Comparison of ENCODE assay signal across 19 cellular contexts in genomic region chr6:166614171-166614583, GRCh38. TPM values are rescaled to one million over a fixed set of nuclear protein-coding genes. Genes with fewer than 3 reads are reported as not detected.
DNase-seq lines count a peak whose midpoint lies in the region; ATAC-seq and TF ChIP-seq lines count a peak whose summit lies in the region.
"Had no signal": no experiment of that assay in that cellular context is flagged by ENCODE, and none has a peak within 500 bp of the region (broad histone marks: within the 10 kb centered on the region; RNA-seq: fewer than 3 reads in every experiment).

No MANE protein-coding gene starts in this region.

- DNase-seq in activated CD8-positive, alpha-beta memory T cell treated with anti-CD3 and anti-CD28 coated beads, Interleukin-2, amount 50 U/mL, for 48 hours = peak; percentile 41
- DNase-seq in activated CD8-positive, alpha-beta memory T cell treated with anti-CD3 and anti-CD28 coated beads, Interleukin-2, amount 10 ng/mL, durations not matched to agents 7 days and 5 days = no peak
- DNase-seq in glutamatergic neuron (no peak), neural crest cell (ENCODE audit: low read depth, low spot score) (no peak), type B pancreatic cell (ENCODE audit: extremely low spot score, unreplicated experiment) (no peak), HUDEP-2 (lab: John Stamatoyannopoulos, UW; ENCODE audit: unreplicated experiment in 76 of 76) (no peak)
- DNase-seq in stimulated activated CD4-positive, alpha-beta T cell treated with anti-CD3 and anti-CD28 coated beads, Interleukin-1b, Interleukin-23, amount 100 ng/mL, for 48 hours = no peak
- DNase-seq: 8988T; activated B cell treated with CpG ODN at 0.5 μM for 24 hours; activated effector memory CD4-positive, alpha-beta T cell treated with Interleukin-2 at 50 U/mL for 16 hours; GF-D8; MV-4-11; NCI-H2081 treated with DMSO at 0.1 percent for 48 hours; NCI-H526; SIG-M5; stimulated activated CD4-positive, alpha-beta T cell treated with anti-CD3 and anti-CD28 coated beads, Interleukin-4, amount 100 ng/mL, for 24 hours had no signal

- no peak overlapping the region for H3K27ac Mint-ChIP-seq in activated CD8-positive, alpha-beta memory T cell treated with anti-CD3 and anti-CD28 coated beads, Interleukin-2, amount 10 ng/mL, durations not matched to agents 7 days and 5 days
- H3K27ac Mint-ChIP-seq in glutamatergic neuron (ENCODE audit: unreplicated experiment) = peak overlapping the region; percentile 5
- H3K27ac Mint-ChIP-seq in neural crest cell (ENCODE audit: unreplicated experiment) = peak overlapping the region; percentile 89
- H3K27ac Mint-ChIP-seq in type B pancreatic cell = no peak overlapping the region
- H3K27ac Mint-ChIP-seq: activated B cell treated with CpG ODN at 0.5 μM for 24 hours had no signal

- no peak overlapping the region for H3K4me3 Mint-ChIP-seq in activated CD8-positive, alpha-beta memory T cell treated with anti-CD3 and anti-CD28 coated beads, Interleukin-2, amount 10 ng/mL, durations not matched to agents 7 days and 5 days
- no peak overlapping the region for H3K4me3 Mint-ChIP-seq in glutamatergic neuron (ENCODE audit: unreplicated experiment)
- no peak overlapping the region for H3K4me3 Mint-ChIP-seq in neural crest cell
- peak overlapping the region; percentile 15 for H3K4me3 Mint-ChIP-seq in type B pancreatic cell
- H3K4me3 Mint-ChIP-seq: activated B cell treated with CpG ODN at 0.5 μM for 24 hours, mesothelial cell of epicardium had no signal

- H3K36me3 Mint-ChIP-seq in activated CD8-positive, alpha-beta memory T cell treated with anti-CD3 and anti-CD28 coated beads, Interleukin-2, amount 10 ng/mL, durations not matched to agents 7 days and 5 days = no peaks in the 10 kb centered on the region
- H3K36me3 Mint-ChIP-seq in glutamatergic neuron (ENCODE audit: unreplicated experiment) (peaks cover 13% of the 10 kb centered on the region), neural crest cell (ENCODE audit: low read depth) (peaks cover 16% of the 10 kb centered on the region), type B pancreatic cell (peaks cover 17% of the 10 kb centered on the region)

- CTCF ChIA-PET in activated CD8-positive, alpha-beta memory T cell treated with anti-CD3 and anti-CD28 coated beads, Interleukin-2, amount 10 ng/mL, durations not matched to agents 7 days and 5 days (lab: Charles Lee) = no interaction called here

- no peak for ATAC-seq in activated CD8-positive, alpha-beta memory T cell treated with anti-CD3 and anti-CD28 coated beads, Interleukin-2, amount 10 ng/mL, durations not matched to agents 7 days and 5 days
- no peak for ATAC-seq in HG02973 (IDR thresholded peaks at IDR 0.05; ENCODE audit: unreplicated experiment)
- ATAC-seq: K562 had no signal

- no peaks in the 10 kb centered on the region for H3K9me3 Mint-ChIP-seq in activated CD8-positive, alpha-beta memory T cell treated with anti-CD3 and anti-CD28 coated beads, Interleukin-2, amount 10 ng/mL, durations not matched to agents 7 days and 5 days (ENCODE audit: low read depth)
- H3K9me3 Mint-ChIP-seq in glutamatergic neuron (ENCODE audit: unreplicated experiment) (peaks cover 4% of the 10 kb centered on the region), neural crest cell (no peaks in the 10 kb centered on the region), type B pancreatic cell (no peaks in the 10 kb centered on the region)
- H3K9me3 Mint-ChIP-seq: activated B cell treated with CpG ODN at 0.5 μM for 24 hours, mesothelial cell of epicardium had no signal

- H3K4me1 Mint-ChIP-seq in activated CD8-positive, alpha-beta memory T cell treated with anti-CD3 and anti-CD28 coated beads, Interleukin-2, amount 10 ng/mL, durations not matched to agents 7 days and 5 days = no peaks in the 10 kb centered on the region
- H3K4me1 Mint-ChIP-seq in glutamatergic neuron (ENCODE audit: low read depth, unreplicated experiment) (peaks cover 51% of the 10 kb centered on the region), neural crest cell (peaks cover 26% of the 10 kb centered on the region), type B pancreatic cell (ENCODE audit: unreplicated experiment) (peaks cover 32% of the 10 kb centered on the region)
- H3K4me1 Mint-ChIP-seq: activated B cell treated with CpG ODN at 0.5 μM for 24 hours had no signal

- no peak for TF ChIP-seq CTCF in glutamatergic neuron (IDR thresholded peaks at IDR 0.05; ENCODE audit: partially characterized antibody, unreplicated experiment)
- no peak for TF ChIP-seq CTCF in neural crest cell (conservative IDR thresholded peaks at IDR 0.05)
- no peak for TF ChIP-seq CTCF in type B pancreatic cell (conservative IDR thresholded peaks at IDR 0.05)

- no peaks in the 10 kb centered on the region for H3K27me3 Mint-ChIP-seq in activated CD8-positive, alpha-beta memory T cell treated with anti-CD3 and anti-CD28 coated beads, Interleukin-2, amount 10 ng/mL, durations not matched to agents 7 days and 5 days
- peaks cover 6% of the 10 kb centered on the region for H3K27me3 Mint-ChIP-seq in glutamatergic neuron (ENCODE audit: unreplicated experiment)
- no peaks in the 10 kb centered on the region for H3K27me3 Mint-ChIP-seq in neural crest cell (ENCODE audit: low read depth)
- no peaks in the 10 kb centered on the region for H3K27me3 Mint-ChIP-seq in type B pancreatic cell
- H3K27me3 Mint-ChIP-seq: activated B cell treated with CpG ODN at 0.5 μM for 24 hours had no signal

RNA-seq across cellular contexts. Expression of gene RPS6KA2, which starts 12.9 kb away (rescaled TPM):
- 1 to 10 TPM; 4.5 to 5.4 TPM for total RNA-seq in activated CD8-positive, alpha-beta memory T cell treated with anti-CD3 and anti-CD28 coated beads, Interleukin-2, amount 10 ng/mL, durations not matched to agents 7 days and 5 days
- total RNA-seq in glutamatergic neuron (ENCODE audit: unreplicated experiment) (109 TPM), neural crest cell (32.6 and 33.7 TPM in 2 replicates), type B pancreatic cell (ENCODE audit: low replicate concordance) (23.8 and 39.1 TPM in 2 replicates)

RNA-seq across cellular contexts. Expression of gene RAMACL, which starts 27.7 kb away (rescaled TPM):
- under 1 TPM; 0.14 to 0.29 TPM for total RNA-seq in activated CD8-positive, alpha-beta memory T cell treated with anti-CD3 and anti-CD28 coated beads, Interleukin-2, amount 10 ng/mL, durations not matched to agents 7 days and 5 days
- total RNA-seq in glutamatergic neuron (ENCODE audit: unreplicated experiment) (9.5 TPM), neural crest cell (0.70 and 0.98 TPM in 2 replicates), type B pancreatic cell (ENCODE audit: low replicate concordance) (0.85 and 1.5 TPM in 2 replicates)

Comparison
In these comparisons a context has a peak if more than half of its experiments do, and no peak if none do; other contexts are left out.
1. H3K27ac Mint-ChIP-seq: peak in glutamatergic neuron (single experiment) and neural crest cell (single experiment); none in activated CD8-positive, alpha-beta memory T cell treated with anti-CD3 and anti-CD28 coated beads, Interleukin-2, amount 10 ng/mL, durations not matched to agents 7 days and 5 days (single experiment) and type B pancreatic cell (single experiment).